27 cellular contexts compared by ENCODE assay signal in the genomic region with DNA sequence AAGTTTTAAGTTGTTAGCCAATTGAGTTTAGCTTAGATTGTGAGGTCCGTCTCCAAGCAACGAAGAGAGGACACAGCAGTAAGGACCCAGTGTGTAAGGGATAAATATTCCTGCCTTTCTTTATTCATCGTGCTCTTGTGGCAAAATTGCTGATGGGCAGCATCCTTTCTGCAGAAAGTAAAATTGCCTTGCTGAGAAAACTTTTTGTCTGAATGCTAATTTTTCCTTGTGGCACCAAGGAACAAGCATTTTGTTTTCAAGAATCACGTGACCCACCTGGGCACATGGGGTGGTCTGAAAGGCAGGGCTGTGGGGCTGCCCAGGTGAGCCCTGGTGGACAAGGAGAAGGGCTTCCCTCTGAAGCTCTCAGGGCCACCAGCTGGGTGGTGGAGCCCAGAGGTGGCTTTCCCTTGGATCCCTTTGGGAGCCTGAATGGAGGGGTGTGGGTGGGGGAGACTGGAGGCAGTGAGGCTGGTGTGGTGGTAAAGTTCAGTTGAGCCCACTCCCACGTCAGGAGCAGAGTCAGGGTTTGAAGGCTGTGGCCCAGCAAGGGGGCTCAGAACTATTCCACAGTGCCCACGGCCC. TPM values are rescaled to one million over a fixed set of nuclear protein-coding genes. Genes with fewer than 3 reads are reported as not detected.
DNase-seq lines count a peak whose midpoint lies in the region; ATAC-seq and TF ChIP-seq lines count a peak whose summit lies in the region.
"Had no signal": no experiment of that assay in that cellular context is flagged by ENCODE, and none has a peak within 500 bp of the region (broad histone marks: within the 10 kb centered on the region; RNA-seq: fewer than 3 reads in every experiment).

No MANE protein-coding gene starts in this region.

- no peaks in the 10 kb centered on the region for H3K9me1 ChIP-seq in IMR-90 (ENCODE audit: insufficient read depth, low read length)

- TF ChIP-seq CTCF in IMR-90 (conservative IDR thresholded peaks at IDR 0.05; ENCODE audit: low read depth, low read length) (no peak), spleen (IDR thresholded peaks at IDR 0.05 in 8 of 11, conservative IDR thresholded peaks at IDR 0.05 in 3 of 11) (no peak), left ventricle myocardium inferior (IDR thresholded peaks at IDR 0.05; ENCODE audit: borderline replicate concordance) (no peak)

- WGBS in IMR-90 (ENCODE audit: extremely low coverage in 2 of 2, insufficient read length in 1 of 2), 2 experiments = 44% methylated on average over 3 of the region's 6 CpGs; no CpG with 5 or more reads in 1 of the 2 experiments
- 83 to 91% (median 90%) methylated on average over 6 of the region's 6 CpGs for WGBS in spleen, 5 donors

- no peak overlapping the region for H2AK9ac ChIP-seq in IMR-90 (replicated peaks; ENCODE audit: low read depth, low read length, poor library complexity)

- intact Hi-C loops in IMR-90 (cut with micrococcal nuclease) (no loop called here), spleen (cut with DNase I; ENCODE audit: low total_unique reads) (no loop called here), left ventricle myocardium inferior (cut with micrococcal nuclease) (no loop called here)

- H2AK5ac ChIP-seq in IMR-90 (ENCODE audit: low read depth, low read length) = no peak overlapping the region

- H3K4me2 ChIP-seq in BLaER1 (no peak overlapping the region), IMR-90 (ENCODE audit: low read depth, low read length) (no peak overlapping the region)

- no peak overlapping the region for H2BK15ac ChIP-seq in IMR-90 (ENCODE audit: low read depth, low read length)

- DNase-seq in IMR-90 = no peak
- DNase-seq in adipocyte (ENCODE audit: low read depth) = no peak
- DNase-seq in spleen = peak; percentile 54
- DNase-seq in T-helper 17 cell = no peak
- DNase-seq in left ventricle myocardium inferior = no peak
- DNase-seq in NCI-H2196 (lab: John Stamatoyannopoulos, UW; ENCODE audit: unreplicated experiment) = no peak
- DNase-seq: CD8-positive, alpha-beta memory T cell; DMS 273 treated with DMSO at 0.1 percent for 48 hours; DMS79; EL; GOT3; NCI-H1105; NCI-H1436 treated with DMSO at 0.1 percent for 48 hours; NCI-H187 treated with DMSO at 0.1 percent for 48 hours; NCI-H2171 treated with DMSO at 0.1 percent for 48 hours; NCI-H524; SHP77; SW 1271 had no signal

- H4K20me1 ChIP-seq in BLaER1 (no peaks in the 10 kb centered on the region), IMR-90 (ENCODE audit: insufficient read depth, low read length) (no peaks in the 10 kb centered on the region)

- no peak overlapping the region for H4K8ac ChIP-seq in IMR-90 (ENCODE audit: low read depth in 2 of 2, low read length in 2 of 2)

- H3K27me3 Mint-ChIP-seq in T-helper 17 cell = no peaks in the 10 kb centered on the region

- no peak for ATAC-seq in IMR-90 (ENCODE audit: low read depth)
- ATAC-seq in HG03135 (IDR thresholded peaks at IDR 0.05; ENCODE audit: unreplicated experiment) = no peak
- no peak for ATAC-seq in T-helper 17 cell
- ATAC-seq: Panc1 had no signal

- H2BK120ac ChIP-seq in IMR-90 (ENCODE audit: low read depth, low read length) = no peak overlapping the region

- H3K4me1 Mint-ChIP-seq in T-helper 17 cell = no peaks in the 10 kb centered on the region
- H3K4me1 Mint-ChIP-seq: CD8-positive, alpha-beta memory T cell had no signal

- H3K4ac ChIP-seq in IMR-90 (ENCODE audit: low read depth, low read length) = no peak overlapping the region

- BruUV-seq in IMR-90 (replicated peaks; lab: Mats Ljungman, UMichigan) = no TSS peak

- peak overlapping the region; percentile 43 for H2AFZ ChIP-seq in IMR-90 (replicated peaks; ENCODE audit: low read length, poor library complexity)

- in situ Hi-C loops in IMR-90 (cut with MboI; ENCODE audit: low sequenced_read_pairs) = no loop called here

- TF ChIP-seq RAD21 in IMR-90 (IDR thresholded peaks at IDR 0.05; ENCODE audit: low read length) = no peak

- POLR2A ChIA-PET in IMR-90 (lab: Charles Lee; ENCODE audit: unreplicated experiment) = no interaction called here

- no peak overlapping the region for H3K56ac ChIP-seq in IMR-90 (ENCODE audit: extremely low read depth, insufficient read depth, low read length)

- no peak overlapping the region for H3K14ac ChIP-seq in IMR-90 (replicated peaks; ENCODE audit: low read depth, low read length)

- no peak overlapping the region for H2BK5ac ChIP-seq in IMR-90 (ENCODE audit: low read depth, low read length, poor library complexity, severe bottlenecking)

- H3K4me3 Mint-ChIP-seq in T-helper 17 cell = no peak overlapping the region
- H3K4me3 Mint-ChIP-seq: CD14-positive monocyte; CD8-positive, alpha-beta memory T cell; T-helper 1 cell treated with Interleukin-12 subunit alpha and Interleukin-12 subunit beta and Interleukin-4 antibody, amounts not matched to agents 30 μg/mL and 1 μg/mL, for 36 hours had no signal

- H3K36me3 Mint-ChIP-seq in T-helper 17 cell (ENCODE audit: low read depth) = peaks cover 9% of the 10 kb centered on the region

- dilution Hi-C loops in IMR-90 (cut with HindIII; ENCODE audit: low sequenced_read_pairs, unreplicated experiment) = no loop called here

- CTCF ChIA-PET in IMR-90 (lab: Yijun Ruan, JAX) = no interaction called here

- no peak overlapping the region for H3K27ac Mint-ChIP-seq in T-helper 17 cell
- H3K27ac Mint-ChIP-seq: T-helper 1 cell treated with Interleukin-12 subunit alpha and Interleukin-12 subunit beta and Interleukin-4 antibody, amounts not matched to agents 30 μg/mL and 1 μg/mL, for 36 hours had no signal

- H3K9ac ChIP-seq in BLaER1 (no peak overlapping the region), IMR-90 (ENCODE audit: low read depth, low read length) (no peak overlapping the region), adipocyte (ENCODE audit: low read length) (no peak overlapping the region)

- H2BK20ac ChIP-seq in IMR-90 (ENCODE audit: low read depth, low read length) = no peak overlapping the region

- H3K27me3 ChIP-seq in BLaER1 = no peaks in the 10 kb centered on the region
- peaks cover 5% of the 10 kb centered on the region for H3K27me3 ChIP-seq in IMR-90 (ENCODE audit: control insufficient read depth, insufficient read depth, low read length)
- H3K27me3 ChIP-seq in adipocyte (replicated peaks; ENCODE audit: control insufficient read depth, insufficient read depth, low read length) = no peaks in the 10 kb centered on the region
- no peaks in the 10 kb centered on the region for H3K27me3 ChIP-seq in spleen (replicated peaks in 1 of 7)
- no peaks in the 10 kb centered on the region for H3K27me3 ChIP-seq in left ventricle myocardium inferior (ENCODE audit: low read depth)

- H3K36me3 ChIP-seq in BLaER1 (0 out of 2 replicates have a peak, but pooled peaks cover 3% of the 10 kb centered on the region), IMR-90 (ENCODE audit: control insufficient read depth, insufficient read depth, low read length) (no peaks in the 10 kb centered on the region), adipocyte (ENCODE audit: control insufficient read depth, insufficient read depth, low read length, severe bottlenecking) (no peaks in the 10 kb centered on the region), spleen (no peaks in the 10 kb centered on the region), left ventricle myocardium inferior (no peaks in the 10 kb centered on the region)
- H3K36me3 ChIP-seq: HAP-1 had no signal

- peaks cover 56% of the 10 kb centered on the region for H3K9me3 ChIP-seq in BLaER1
- peaks cover 34% of the 10 kb centered on the region for H3K9me3 ChIP-seq in IMR-90 (ENCODE audit: control insufficient read depth, insufficient read depth, low read length)
- H3K9me3 ChIP-seq in adipocyte (ENCODE audit: control insufficient read depth, low read length) = peaks cover 49% of the 10 kb centered on the region
- peaks cover 3 to 68% (median 53%) of the 10 kb centered on the region in 8 donors for H3K9me3 ChIP-seq in spleen
- H3K9me3 ChIP-seq in T-helper 17 cell (ENCODE audit: control insufficient read depth, low read length, poor library complexity, severe bottlenecking) = peaks cover 5% of the 10 kb centered on the region
- peaks cover 60% of the 10 kb centered on the region for H3K9me3 ChIP-seq in left ventricle myocardium inferior (replicated peaks)

- H3K18ac ChIP-seq in IMR-90 (ENCODE audit: low read depth, low read length) = no peak overlapping the region

- H3K4me3 ChIP-seq in BLaER1 (0 out of 2 replicates have a peak overlapping the region, but pooled peaks have one; percentile 11), IMR-90 (ENCODE audit: insufficient read depth, low read depth, low read length) (no peak overlapping the region), adipocyte (ENCODE audit: low read length) (peak overlapping the region; percentile 5), spleen (peak overlapping the region in 1 of 8 donors; percentile 38), left ventricle myocardium inferior (no peak overlapping the region)
- H3K4me3 ChIP-seq: HAP-1 had no signal

- no peaks in the 10 kb centered on the region for H3K79me1 ChIP-seq in IMR-90 (ENCODE audit: low read depth in 1 of 2, low read length in 2 of 2)

- no peak overlapping the region for H3K27ac ChIP-seq in BLaER1
- H3K27ac ChIP-seq in IMR-90 (ENCODE audit: insufficient read depth, low read length) = no peak overlapping the region
- peak overlapping the region in 4 of 8 donors; percentile 0 to 82 (median 26) for H3K27ac ChIP-seq in spleen
- no peak overlapping the region for H3K27ac ChIP-seq in left ventricle myocardium inferior (replicated peaks)
- H3K27ac ChIP-seq: RWPE1 had no signal

- no peak overlapping the region for H3K23ac ChIP-seq in IMR-90 (ENCODE audit: low read depth, low read length)

- TF ChIP-seq POLR2A in IMR-90 (IDR thresholded peaks at IDR 0.05; ENCODE audit: low read depth, low read length) (no peak), spleen (IDR thresholded peaks at IDR 0.05) (no peak)

- no peak overlapping the region for H4K5ac ChIP-seq in IMR-90 (ENCODE audit: low read depth, low read length)

- no peak overlapping the region for H4K91ac ChIP-seq in IMR-90 (ENCODE audit: insufficient read depth, low read depth, low read length)

- no peaks in the 10 kb centered on the region for H3K4me1 ChIP-seq in BLaER1
- H3K4me1 ChIP-seq in IMR-90 (ENCODE audit: control insufficient read depth, insufficient read depth, low read length) = no peaks in the 10 kb centered on the region
- no peaks in the 10 kb centered on the region for H3K4me1 ChIP-seq in adipocyte (ENCODE audit: control insufficient read depth, insufficient read depth, low read length)
- no peaks in the 10 kb centered on the region for H3K4me1 ChIP-seq in spleen
- no peaks in the 10 kb centered on the region for H3K4me1 ChIP-seq in left ventricle myocardium inferior
- H3K4me1 ChIP-seq: HAP-1 had no signal

RNA-seq across cellular contexts. Expression of a gene that starts 24.0 kb away (rescaled TPM):
- total RNA-seq in IMR-90 (2012; rRNA removed) = 7.2 and 7.3 TPM in 2 replicates
- 4.8 and 5.0 TPM in 2 replicates for polyA plus RNA-seq in IMR-90 (2012; rRNA removed)
- 2.0 and 2.5 TPM in 2 replicates for polyA plus RNA-seq in IMR-90 (2012; cell fraction: cytosol; rRNA removed)
- polyA plus RNA-seq in IMR-90 (2012; cell fraction: nucleus; rRNA removed; ENCODE audit: low replicate concordance) = 1.6 and 6.5 TPM in 2 replicates
- total RNA-seq in spleen = 10 to 100 TPM; 23.9 to 45.5 (median 38.3) TPM
- 1 to 10 TPM; 4.5 to 9.3 (median 5.7) TPM for polyA plus RNA-seq in spleen
- total RNA-seq in T-helper 17 cell = 10 to 100 TPM; 27.1 to 29.3 TPM
- total RNA-seq in left ventricle myocardium inferior = 28.3 TPM

RNA-seq across cellular contexts. Expression of a gene that starts 57.0 kb away (rescaled TPM):
- total RNA-seq in IMR-90 (2012; rRNA removed) = not detected in 2 replicates
- polyA plus RNA-seq in IMR-90 (2012; rRNA removed) = not detected in 2 replicates
- 0.02 and 0.03 TPM in 2 replicates for polyA plus RNA-seq in IMR-90 (2012; cell fraction: cytosol; rRNA removed)
- polyA plus RNA-seq in IMR-90 (2012; cell fraction: nucleus; rRNA removed; ENCODE audit: low replicate concordance) = not detected in 2 replicates
- total RNA-seq in spleen = under 1 TPM in 2 of 7 donors, not detected in 5; 0.17 to 0.22 TPM
- polyA plus RNA-seq in spleen = under 1 TPM in 1 of 3 donors, not detected in 2; 0.06 TPM
- not detected for total RNA-seq in T-helper 17 cell
- not detected for total RNA-seq in left ventricle myocardium inferior
- total RNA-seq: CD8-positive, alpha-beta memory T cell; HT-29; M059J had no signal
- polyA plus RNA-seq: CD14-positive monocyte; CD8-positive, alpha-beta memory T cell had no signal

Comparison
In these comparisons a context has a peak if more than half of its experiments do, and no peak if none do; other contexts are left out.
1. H3K4me3 ChIP-seq: peak in BLaER1 (single experiment) and adipocyte (single experiment); none in IMR-90 (single experiment) and left ventricle myocardium inferior (single experiment).